Comparison of ENCODE assay signal across 26 cellular contexts in the genomic region with DNA sequence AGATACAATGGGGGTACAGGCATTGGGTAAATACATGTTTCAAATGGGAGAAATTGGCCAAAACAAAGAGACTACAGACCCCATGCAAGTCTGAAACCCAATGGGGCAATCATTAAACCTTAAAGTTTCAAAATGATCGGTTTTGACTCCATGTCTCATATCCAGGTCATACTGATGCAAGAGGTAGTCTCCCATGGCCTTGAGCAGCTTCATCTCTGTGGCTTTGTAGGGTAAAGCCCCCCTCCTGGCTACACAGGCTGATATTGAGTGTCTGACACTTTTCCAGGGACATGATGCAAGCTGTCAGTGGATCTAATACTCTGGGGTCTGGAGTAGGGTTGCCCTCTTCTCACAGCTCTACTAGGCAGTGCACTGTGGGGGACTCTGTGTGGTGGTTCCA.
"Had no signal": no experiment of that assay in that cellular context is flagged by ENCODE, and none has a peak within 500 bp of the region (broad histone marks: within the 10 kb centered on the region; RNA-seq: fewer than 3 reads in every experiment).

No MANE protein-coding gene starts in this region.

- H3K36me3 ChIP-seq: brain microvascular endothelial cell had no signal

- ATAC-seq: activated CD4-positive, alpha-beta T cell treated with anti-CD3 and anti-CD28 coated beads for 36 hours; activated T-cell treated with anti-CD3 and anti-CD28 coated beads, Interleukin-2, amount 50 U/mL, for 4 hours; activated T-helper 17 cell treated with anti-CD3 and anti-CD28 coated beads, Interleukin-2, amount 50 U/mL, for 72 hours; esophagus mucosa had no signal

- DNase-seq: activated CD4-positive, alpha-beta memory T cell treated with anti-CD3 and anti-CD28 coated beads, Interleukin-2, amount 10 ng/mL, durations not matched to agents 7 days and 5 days; activated CD4-positive, alpha-beta T cell treated with anti-CD3 and anti-CD28 coated beads for 36 hours; activated CD4-positive, alpha-beta T cell treated with anti-CD3 and anti-CD28 coated beads, Interleukin-2, amount 10 ng/mL, durations not matched to agents 24 days and 14 days; activated CD4-positive, alpha-beta T cell treated with anti-CD3 and anti-CD28 coated beads, Interleukin-2, amount 50 U/mL, for 4 hours; activated CD4-positive, CD25-positive, alpha-beta regulatory T cell; activated CD4-positive, CD25-positive, alpha-beta regulatory T cell treated with anti-CD3 and anti-CD28 coated beads, Interleukin-2, amount 50 U/mL, for 72 hours; activated effector memory CD4-positive, alpha-beta T cell treated with Interleukin-2 at 50 U/mL for 16 hours; activated gamma-delta T cell treated with Interleukin-2 at 50 U/mL for 16 hours; activated naive CD4-positive, alpha-beta T cell treated with anti-CD3 and anti-CD28 coated beads, Interleukin-2, amount 50 U/mL, for 16 hours; activated naive CD4-positive, alpha-beta T cell treated with Interleukin-2 at 50 U/mL for 16 hours; activated T-cell treated with anti-CD3 and anti-CD28 coated beads, Interleukin-2, amount 50 U/mL, for 4 hours; amniotic stem cell; anterior cingulate cortex; brain microvascular endothelial cell; dorsolateral prefrontal cortex; effector memory CD4-positive, alpha-beta T cell; endodermal cell; foreskin fibroblast; head of caudate nucleus; hippocampal formation had no signal

- H3K27me3 ChIP-seq: brain microvascular endothelial cell, dorsolateral prefrontal cortex had no signal

- H3K27ac ChIP-seq: brain microvascular endothelial cell, coronary artery, dorsolateral prefrontal cortex had no signal

- FAIRE-seq: astrocyte, bronchial epithelial cell, frontal cortex had no signal

- H3K4me3 ChIP-seq: coronary artery, dorsolateral prefrontal cortex had no signal
